16 cellular contexts compared by ENCODE assay signal in genomic region chr21:29506947-29507346, GRCh38.
DNase-seq lines count a peak whose midpoint lies in the region; ATAC-seq, FAIRE-seq and TF ChIP-seq lines count a peak whose summit lies in the region.
"Had no signal": no experiment of that assay in that cellular context is flagged by ENCODE, and none has a peak within 500 bp of the region (broad histone marks: within the 10 kb centered on the region; RNA-seq: fewer than 3 reads in every experiment).

No MANE protein-coding gene starts in this region.

- no peaks in the 10 kb centered on the region for H3K9me3 ChIP-seq in CD4-positive, CD25-positive, alpha-beta regulatory T cell (ENCODE audit: control insufficient read depth in 2 of 2, low read length in 2 of 2)
- H3K9me3 ChIP-seq in K562 (replicated peaks; ENCODE audit: control insufficient read depth, insufficient read depth, low read depth, low read length) (no peaks in the 10 kb centered on the region), adrenal gland (replicated peaks in 1 of 3) (no peaks in the 10 kb centered on the region)
- H3K9me3 ChIP-seq: BLaER1 had no signal

- peaks cover 2% of the 10 kb centered on the region for H3K36me3 ChIP-seq in CD4-positive, CD25-positive, alpha-beta regulatory T cell (ENCODE audit: control insufficient read depth, insufficient read depth, low read length)
- H3K36me3 ChIP-seq in K562 (ENCODE audit: control insufficient read depth, insufficient read depth, low read length), result no peaks in the 10 kb centered on the region
- no peaks in the 10 kb centered on the region for H3K36me3 ChIP-seq in adrenal gland (replicated peaks in 1 of 2)
- H3K36me3 ChIP-seq: BLaER1 had no signal

- H3K27ac Mint-ChIP-seq in CD4-positive, CD25-positive, alpha-beta regulatory T cell, result peak overlapping the region in 2 of 3 donors; percentile 6 to 78
- H3K27ac Mint-ChIP-seq in activated T-helper 1 cell treated with anti-CD3 and anti-CD28 coated beads, Interleukin-12 subunit alpha, Interleukin-12 subunit beta, Interleukin-2, Interleukin-4 antibody, amounts not matched to agents 30 ng/mL and 10 ng/mL and 1 ng/mL, durations not matched to agents 14 hours and 24 hours and 36 hours, result no peak overlapping the region
- H3K27ac Mint-ChIP-seq: CD4-positive, alpha-beta T cell; H9 had no signal

- BruUV-seq in K562 (replicated peaks; lab: Mats Ljungman, UMichigan), result no TSS peak

- no peak overlapping the region for H3K4me3 Mint-ChIP-seq in CD4-positive, CD25-positive, alpha-beta regulatory T cell
- no peak overlapping the region for H3K4me3 Mint-ChIP-seq in activated T-helper 1 cell treated with anti-CD3 and anti-CD28 coated beads, Interleukin-12 subunit alpha, Interleukin-12 subunit beta, Interleukin-2, Interleukin-4 antibody, amounts not matched to agents 30 ng/mL and 10 ng/mL and 1 ng/mL, durations not matched to agents 14 hours and 24 hours and 36 hours
- H3K4me3 Mint-ChIP-seq: CD4-positive, alpha-beta T cell; H9 had no signal

- TF ChIP-seq RAD21 in K562 (CRISPR knock-in tag; conservative IDR thresholded peaks at IDR 0.05 in 1 of 2, IDR thresholded peaks at IDR 0.05 in 1 of 2), result no peak

- 40% methylated on average over 3 of the region's 3 CpGs for WGBS in K562 (ENCODE audit: insufficient coverage, low coverage, missing lambda C conversion rate)
- 81 to 93% (median 83%) methylated on average over 3 of the region's 3 CpGs for WGBS in adrenal gland, 4 donors

- CTCF ChIA-PET in K562 (lab: Yijun Ruan, JAX; ENCODE audit: low intra/inter-chr PET ratio), result no interaction called here

- no peaks in the 10 kb centered on the region for H3K79me2 ChIP-seq in K562 (ENCODE audit: control insufficient read depth, insufficient read depth, low read length)

- H3K4me1 Mint-ChIP-seq in CD4-positive, CD25-positive, alpha-beta regulatory T cell, result peaks cover 0 to 24% (median 15%) of the 10 kb centered on the region in 4 donors
- H3K4me1 Mint-ChIP-seq in activated T-helper 1 cell treated with anti-CD3 and anti-CD28 coated beads, Interleukin-12 subunit alpha, Interleukin-12 subunit beta, Interleukin-2, Interleukin-4 antibody, amounts not matched to agents 30 ng/mL and 10 ng/mL and 1 ng/mL, durations not matched to agents 14 hours and 24 hours and 36 hours (ENCODE audit: low read depth), result no peaks in the 10 kb centered on the region

- TF ChIP-seq POLR2A in K562 (conservative IDR thresholded peaks at IDR 0.05), result no peak
- no peak for TF ChIP-seq POLR2A in adrenal gland (IDR thresholded peaks at IDR 0.05)

- no peak for ATAC-seq in CD4-positive, CD25-positive, alpha-beta regulatory T cell (ENCODE audit: low read depth in 2 of 2)
- ATAC-seq in K562, result no peak

- H2AFZ ChIP-seq in K562 (ENCODE audit: low read depth, low read length), result no peak overlapping the region

- no peak for DNase-seq in CD4-positive, CD25-positive, alpha-beta regulatory T cell
- DNase-seq in NCI-H226 (peak; percentile 20), K562 (ENCODE audit: extremely low read depth in 1 of 4, low spot score in 3 of 4) (no peak), non-pigmented ciliary epithelial cell (ENCODE audit: low read depth) (peak; percentile 10), adrenal gland (no peak), urothelium cell line (ENCODE audit: low spot score) (no peak)
- DNase-seq in activated T-helper 1 cell treated with anti-CD3 and anti-CD28 coated beads, Interleukin-12 subunit alpha, Interleukin-12 subunit beta, Interleukin-2, Interleukin-4 antibody, amounts not matched to agents 30 ng/mL and 10 ng/mL and 1 ng/mL, durations not matched to agents 14 hours and 24 hours and 36 hours (ENCODE audit: low spot score), result no peak
- DNase-seq: 8988T; AML-193; Calu3; CD4-positive, alpha-beta T cell; DMS 273 treated with DMSO at 0.1 percent for 48 hours; GOT3; H9 had no signal

- H3K36me3 Mint-ChIP-seq in CD4-positive, CD25-positive, alpha-beta regulatory T cell, result peaks cover 32% of the 10 kb centered on the region
- no peaks in the 10 kb centered on the region for H3K36me3 Mint-ChIP-seq in activated T-helper 1 cell treated with anti-CD3 and anti-CD28 coated beads, Interleukin-12 subunit alpha, Interleukin-12 subunit beta, Interleukin-2, Interleukin-4 antibody, amounts not matched to agents 30 ng/mL and 10 ng/mL and 1 ng/mL, durations not matched to agents 14 hours and 24 hours and 36 hours (ENCODE audit: low read depth)

- TF ChIP-seq CTCF in K562 (IDR thresholded peaks at IDR 0.05 in 2 of 3, conservative IDR thresholded peaks at IDR 0.05 in 1 of 3; ENCODE audit: insufficient read depth in 2 of 3, low read depth in 1 of 3, low read length in 3 of 3), result no peak
- no peak for TF ChIP-seq CTCF in adrenal gland (IDR thresholded peaks at IDR 0.05)

- no peaks in the 10 kb centered on the region for H3K27me3 ChIP-seq in CD4-positive, CD25-positive, alpha-beta regulatory T cell (ENCODE audit: control insufficient read depth, insufficient read depth, low read length)
- H3K27me3 ChIP-seq in K562 (ENCODE audit: control insufficient read depth in 2 of 2, insufficient read depth in 2 of 2, low read length in 2 of 2), result no peaks in the 10 kb centered on the region
- H3K27me3 ChIP-seq in adrenal gland, result no peaks in the 10 kb centered on the region
- H3K27me3 ChIP-seq: BLaER1 had no signal

- H3K9me3 Mint-ChIP-seq in CD4-positive, CD25-positive, alpha-beta regulatory T cell, result peaks cover 0 to 2% (median 0%) of the 10 kb centered on the region in 7 donors
- peaks cover 2% of the 10 kb centered on the region for H3K9me3 Mint-ChIP-seq in activated T-helper 1 cell treated with anti-CD3 and anti-CD28 coated beads, Interleukin-12 subunit alpha, Interleukin-12 subunit beta, Interleukin-2, Interleukin-4 antibody, amounts not matched to agents 30 ng/mL and 10 ng/mL and 1 ng/mL, durations not matched to agents 14 hours and 24 hours and 36 hours
- H3K9me3 Mint-ChIP-seq: CD4-positive, alpha-beta T cell; H9 had no signal

- no peak overlapping the region for H3K4me2 ChIP-seq in K562 (ENCODE audit: insufficient read depth, low read length)
- H3K4me2 ChIP-seq: BLaER1 had no signal

- H3K27me3 Mint-ChIP-seq in CD4-positive, CD25-positive, alpha-beta regulatory T cell, result no peaks in the 10 kb centered on the region
- no peaks in the 10 kb centered on the region for H3K27me3 Mint-ChIP-seq in activated T-helper 1 cell treated with anti-CD3 and anti-CD28 coated beads, Interleukin-12 subunit alpha, Interleukin-12 subunit beta, Interleukin-2, Interleukin-4 antibody, amounts not matched to agents 30 ng/mL and 10 ng/mL and 1 ng/mL, durations not matched to agents 14 hours and 24 hours and 36 hours (ENCODE audit: insufficient read depth)
- H3K27me3 Mint-ChIP-seq: CD4-positive, alpha-beta T cell had no signal

- POLR2A ChIA-PET in K562 (lab: Yijun Ruan, JAX), result no interaction called here

- TF ChIP-seq EP300 in K562 (IDR thresholded peaks at IDR 0.05; ENCODE audit: low read length), result no peak

- no peak overlapping the region for H3K9ac ChIP-seq in K562 (ENCODE audit: insufficient read depth in 1 of 2, low read depth in 2 of 2, low read length in 2 of 2)
- H3K9ac ChIP-seq: BLaER1 had no signal

- H3K27ac ChIP-seq in CD4-positive, CD25-positive, alpha-beta regulatory T cell (ENCODE audit: insufficient read depth, low read length, poor library complexity, severe bottlenecking), result no peak overlapping the region
- H3K27ac ChIP-seq in K562 (ENCODE audit: extremely low read depth, low read depth, low read length) (no peak overlapping the region), adrenal gland (no peak overlapping the region)
- H3K27ac ChIP-seq: BLaER1 had no signal

- no peaks in the 10 kb centered on the region for H4K20me1 ChIP-seq in K562 (replicated peaks; ENCODE audit: control insufficient read depth, insufficient read depth, low read length)
- H4K20me1 ChIP-seq: BLaER1 had no signal

- no peak overlapping the region for H3K4me3 ChIP-seq in CD4-positive, CD25-positive, alpha-beta regulatory T cell (ENCODE audit: low read depth, low read length)
- H3K4me3 ChIP-seq in K562, result no peak overlapping the region
- no peak overlapping the region for H3K4me3 ChIP-seq in adrenal gland
- H3K4me3 ChIP-seq: BLaER1 had no signal

- no peaks in the 10 kb centered on the region for H3K4me1 ChIP-seq in CD4-positive, CD25-positive, alpha-beta regulatory T cell (ENCODE audit: control insufficient read depth, insufficient read depth, low read length, poor library complexity, severe bottlenecking)
- H3K4me1 ChIP-seq in K562 (replicated peaks in 1 of 2; ENCODE audit: control insufficient read depth in 2 of 2, insufficient read depth in 2 of 2, low read length in 2 of 2), result no peaks in the 10 kb centered on the region; a peak in 2 of 5 replicates
- H3K4me1 ChIP-seq in adrenal gland (replicated peaks in 1 of 2), result no peaks in the 10 kb centered on the region
- H3K4me1 ChIP-seq: BLaER1 had no signal

- FAIRE-seq in K562 (lab: Jason Lieb, UNC) (no peak), urothelium cell line (lab: Jason Lieb, UNC) (no peak)
- FAIRE-seq: GM12891 had no signal

- no peaks in the 10 kb centered on the region for H3K9me1 ChIP-seq in K562 (ENCODE audit: control insufficient read depth, insufficient read depth, low read length)

- intact Hi-C loops in K562 (cut with micrococcal nuclease) (no loop called here), adrenal gland (cut with DNase I) (no loop called here)
- intact Hi-C loops in activated T-helper 1 cell treated with anti-CD3 and anti-CD28 coated beads, Interleukin-12 subunit alpha, Interleukin-12 subunit beta, Interleukin-2, Interleukin-4 antibody, amounts not matched to agents 30 ng/mL and 10 ng/mL and 1 ng/mL, durations not matched to agents 14 hours and 24 hours and 36 hours (cut with micrococcal nuclease), result no loop called here

- in situ Hi-C loops in K562 (cut with MboI), result no loop called here

TF ChIP-seq in K562, 482 proteins besides CTCF, POLR2A, EP300 and RAD21 (continues in another document):
- TF ChIP-seq DEAF1 (CRISPR knock-in tag; IDR thresholded peaks at IDR 0.05), result no peak
- peak; percentile 63 for TF ChIP-seq CBFA2T3 (IDR thresholded peaks at IDR 0.05)
- no peak for TF ChIP-seq NONO (IDR thresholded peaks at IDR 0.05; ENCODE audit: low read depth in 2 of 2, low read length in 1 of 2)

Comparison
In these comparisons a context has a peak if more than half of its experiments do, and no peak if none do; other contexts are left out.
1. DNase-seq: peak in NCI-H226 (single experiment) and non-pigmented ciliary epithelial cell (single experiment); none in CD4-positive, CD25-positive, alpha-beta regulatory T cell (0 of 3), K562 (0 of 4), adrenal gland (0 of 7), activated T-helper 1 cell treated with anti-CD3 and anti-CD28 coated beads, Interleukin-12 subunit alpha, Interleukin-12 subunit beta, Interleukin-2, Interleukin-4 antibody, amounts not matched to agents 30 ng/mL and 10 ng/mL and 1 ng/mL, durations not matched to agents 14 hours and 24 hours and 36 hours (single experiment) and urothelium cell line (single experiment).